8 cellular contexts compared by ENCODE assay signal in the genomic region with DNA sequence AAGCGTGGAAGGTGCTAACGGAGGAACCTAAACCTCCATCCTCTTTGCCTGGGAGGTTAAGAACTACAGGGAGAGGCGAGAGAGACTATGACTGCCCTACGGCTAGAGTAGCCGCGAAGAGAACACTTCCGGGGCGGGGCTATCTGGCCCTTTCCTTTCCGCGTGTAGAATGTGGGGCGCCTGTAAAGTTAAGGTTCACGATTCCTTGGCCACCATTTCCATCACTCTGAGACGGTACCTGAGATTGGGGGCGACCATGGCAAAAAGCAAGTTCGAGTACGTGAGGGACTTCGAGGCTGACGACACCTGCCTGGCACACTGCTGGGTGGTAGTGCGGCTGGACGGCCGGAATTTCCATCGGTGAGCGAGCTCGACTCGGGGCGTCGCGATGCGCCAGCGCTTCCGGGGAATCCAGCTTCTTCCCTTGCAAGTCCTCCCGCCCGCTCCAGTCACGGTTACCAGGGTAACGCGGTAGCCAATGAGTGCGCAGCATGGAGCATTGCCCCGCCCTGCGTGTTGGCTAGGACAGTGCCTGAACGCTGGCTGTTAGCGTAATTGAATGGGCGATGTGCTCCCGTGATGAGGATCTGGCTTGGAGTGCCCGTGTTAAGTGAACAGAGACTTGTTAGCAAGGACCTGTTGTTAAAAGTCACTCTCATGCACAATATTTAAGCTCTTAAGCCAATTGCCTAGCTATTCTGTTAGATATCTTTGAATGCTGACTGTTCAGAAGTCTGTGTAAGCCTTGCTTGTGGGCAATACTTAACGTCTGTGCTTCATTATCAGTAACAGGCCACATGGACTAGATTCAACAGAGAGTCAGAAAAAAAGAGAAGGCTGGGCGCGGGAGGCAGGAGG. TPM values are rescaled to one million over a fixed set of nuclear protein-coding genes. Genes with fewer than 3 reads are reported as not detected.
DNase-seq lines count a peak whose midpoint lies in the region; ATAC-seq and TF ChIP-seq lines count a peak whose summit lies in the region.

A gene (plus strand): TSS at position 149 of the 858 bp plus-strand sequence. CDS start 21 bp downstream, at position 170.

- H3K4me3 Mint-ChIP-seq in activated T-helper 2 cell treated with anti-CD3 and anti-CD28 coated beads, Interferon-gamma antibody, Interleukin-2, Interleukin-4, amounts not matched to agents 10 μg/mL and 5 μg/mL and 100 μg/mL, durations not matched to agents 14 hours and 24 hours and 36 hours (ENCODE audit: low read depth) = peak within 1 kb of the TSS; percentile 90
- H3K4me3 Mint-ChIP-seq in natural killer cell = peak within 1 kb of the TSS; percentile 96

- DNase-seq in EH (ENCODE audit: low read depth) (peak; percentile 98), H4 (ENCODE audit: low spot score) (peak; percentile 98), LoVo (ENCODE audit: low spot score) (peak; percentile 97), RWPE2 (ENCODE audit: low spot score) (peak; percentile 99), fibroblast of mammary gland (ENCODE audit: low read depth) (peak; percentile 98), natural killer cell (peak; percentile 95)
- DNase-seq in activated T-helper 2 cell treated with anti-CD3 and anti-CD28 coated beads, Interferon-gamma antibody, Interleukin-2, Interleukin-4, amounts not matched to agents 10 μg/mL and 5 μg/mL and 100 μg/mL, durations not matched to agents 14 hours and 24 hours and 36 hours (ENCODE audit: low spot score) = peak; percentile 97
- peak; percentile 96 for DNase-seq in stimulated activated naive CD4-positive, alpha-beta T cell treated with Interleukin-2 at 50 U/mL for 16 hours (lab: John Stamatoyannopoulos, UW)

- peaks cover 36% of the 10 kb centered on the region for H3K36me3 ChIP-seq in RWPE2 (ENCODE audit: low read depth)

- H3K27me3 ChIP-seq in RWPE2 (ENCODE audit: insufficient read depth, poor library complexity, severe bottlenecking) = no peaks in the 10 kb centered on the region

- peaks cover 31% of the 10 kb centered on the region for H3K36me3 Mint-ChIP-seq in activated T-helper 2 cell treated with anti-CD3 and anti-CD28 coated beads, Interferon-gamma antibody, Interleukin-2, Interleukin-4, amounts not matched to agents 10 μg/mL and 5 μg/mL and 100 μg/mL, durations not matched to agents 14 hours and 24 hours and 36 hours (ENCODE audit: low read depth)
- H3K36me3 Mint-ChIP-seq in natural killer cell = no peaks in the 10 kb centered on the region

- peaks cover 26% of the 10 kb centered on the region for H3K4me1 Mint-ChIP-seq in activated T-helper 2 cell treated with anti-CD3 and anti-CD28 coated beads, Interferon-gamma antibody, Interleukin-2, Interleukin-4, amounts not matched to agents 10 μg/mL and 5 μg/mL and 100 μg/mL, durations not matched to agents 14 hours and 24 hours and 36 hours (ENCODE audit: low read depth)
- peaks cover 13 to 14% of the 10 kb centered on the region in 2 donors for H3K4me1 Mint-ChIP-seq in natural killer cell

- TF ChIP-seq CTCF in RWPE2 (IDR thresholded peaks at IDR 0.05; ENCODE audit: poor library complexity, severe bottlenecking) (no peak), fibroblast of mammary gland (conservative IDR thresholded peaks at IDR 0.05; ENCODE audit: control insufficient read depth, insufficient read depth, low read depth, low read length) (no peak), natural killer cell (IDR thresholded peaks at IDR 0.05) (no peak)

- H3K4me3 ChIP-seq in RWPE2 (ENCODE audit: severe bottlenecking) (peak within 1 kb of the TSS; percentile 57), fibroblast of mammary gland (ENCODE audit: control insufficient read depth, low read depth, low read length) (peak within 1 kb of the TSS; percentile 95)

- ATAC-seq in RWPE2 (ENCODE audit: low read depth) (peak; percentile 98), natural killer cell (peak; percentile 94 to 97 (median 96))

- peak within 1 kb of the TSS; percentile 95 for H3K27ac Mint-ChIP-seq in activated T-helper 2 cell treated with anti-CD3 and anti-CD28 coated beads, Interferon-gamma antibody, Interleukin-2, Interleukin-4, amounts not matched to agents 10 μg/mL and 5 μg/mL and 100 μg/mL, durations not matched to agents 14 hours and 24 hours and 36 hours
- H3K27ac Mint-ChIP-seq in natural killer cell = peak within 1 kb of the TSS; percentile 92 to 95

- no peaks in the 10 kb centered on the region for H3K9me3 Mint-ChIP-seq in activated T-helper 2 cell treated with anti-CD3 and anti-CD28 coated beads, Interferon-gamma antibody, Interleukin-2, Interleukin-4, amounts not matched to agents 10 μg/mL and 5 μg/mL and 100 μg/mL, durations not matched to agents 14 hours and 24 hours and 36 hours
- H3K9me3 Mint-ChIP-seq in natural killer cell = no peaks in the 10 kb centered on the region

- no peaks in the 10 kb centered on the region for H3K27me3 Mint-ChIP-seq in activated T-helper 2 cell treated with anti-CD3 and anti-CD28 coated beads, Interferon-gamma antibody, Interleukin-2, Interleukin-4, amounts not matched to agents 10 μg/mL and 5 μg/mL and 100 μg/mL, durations not matched to agents 14 hours and 24 hours and 36 hours (ENCODE audit: low read depth)
- H3K27me3 Mint-ChIP-seq in natural killer cell (ENCODE audit: low read depth in 2 of 2) = no peaks in the 10 kb centered on the region

- H3K27ac ChIP-seq in RWPE2 (ENCODE audit: poor library complexity, severe bottlenecking) = peak within 1 kb of the TSS; percentile 54

- intact Hi-C loops in activated T-helper 2 cell treated with anti-CD3 and anti-CD28 coated beads, Interferon-gamma antibody, Interleukin-2, Interleukin-4, amounts not matched to agents 10 μg/mL and 5 μg/mL and 100 μg/mL, durations not matched to agents 14 hours and 24 hours and 36 hours (cut with micrococcal nuclease) = loop anchor here (1.0 to 2.0 kb wide), 5 partner anchors 12 to 267 kb away; a partner anchor contains a TSS
- intact Hi-C loops in natural killer cell (cut with micrococcal nuclease) = loop anchor here (1.0 kb wide), 1 partner anchor 12 kb away; a partner anchor contains a TSS

- H3K4me1 ChIP-seq in RWPE2 (ENCODE audit: insufficient read depth, poor library complexity, severe bottlenecking) = peaks cover 5% of the 10 kb centered on the region

- no peaks in the 10 kb centered on the region for H3K9me3 ChIP-seq in RWPE2 (ENCODE audit: severe bottlenecking)

RNA-seq across cellular contexts. Expression of the gene that starts here (rescaled TPM):
- 22.6 and 27.1 TPM in 2 replicates for total RNA-seq in H4 (2014; rRNA removed; shearing (Covaris generic))
- 28.8 and 29.3 TPM in 2 replicates for total RNA-seq in activated T-helper 2 cell treated with anti-CD3 and anti-CD28 coated beads, Interferon-gamma antibody, Interleukin-2, Interleukin-4, amounts not matched to agents 10 μg/mL and 5 μg/mL and 100 μg/mL, durations not matched to agents 14 hours and 24 hours and 36 hours
- total RNA-seq in natural killer cell = 1 to 10 TPM; 3.1 to 4.7 (median 3.5) TPM

Comparison
In these comparisons a context has a peak if more than half of its experiments do, and no peak if none do; other contexts are left out.
1. Peak in every context shown above with its lines: DNase-seq, ATAC-seq, H3K4me3 ChIP-seq and H3K27ac ChIP-seq.